9 cellular contexts compared by ENCODE assay signal in the genomic region with DNA sequence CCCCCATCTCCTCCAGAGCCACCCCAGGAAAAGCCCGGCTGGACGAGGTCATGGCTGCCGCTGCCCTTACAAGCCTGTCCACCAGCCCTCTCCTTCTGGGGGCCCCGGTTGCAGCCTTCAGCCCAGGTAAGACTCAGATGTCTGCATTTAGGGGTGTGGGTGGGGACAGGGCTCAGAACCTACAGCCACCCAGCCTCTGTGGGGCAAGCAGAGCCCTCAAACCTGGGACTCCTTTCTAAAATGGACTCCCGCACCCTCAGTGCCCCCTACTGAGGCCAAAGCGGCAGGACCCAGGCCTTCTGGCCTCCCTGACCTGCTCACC. TPM values are rescaled to one million over a fixed set of nuclear protein-coding genes. Genes with fewer than 3 reads are reported as not detected.
DNase-seq lines count a peak whose midpoint lies in the region; ATAC-seq and TF ChIP-seq lines count a peak whose summit lies in the region.
"Had no signal": no experiment of that assay in that cellular context is flagged by ENCODE, and none has a peak within 500 bp of the region (broad histone marks: within the 10 kb centered on the region; RNA-seq: fewer than 3 reads in every experiment).

No MANE protein-coding gene starts in this region.

- no peaks in the 10 kb centered on the region for H3K27me3 ChIP-seq in CD4-positive, alpha-beta T cell (ENCODE audit: control insufficient read depth, insufficient read depth, low read length)
- no peaks in the 10 kb centered on the region for H3K27me3 ChIP-seq in parathyroid adenoma (ENCODE audit: control insufficient read depth, insufficient read depth, low read length)

- DNase-seq in CD4-positive, alpha-beta T cell, result no peak
- DNase-seq in epithelial cell of esophagus (ENCODE audit: low read depth), result no peak
- DNase-seq in activated CD8-positive, alpha-beta memory T cell treated with anti-CD3 and anti-CD28 coated beads, Interleukin-2, amount 50 U/mL, for 48 hours, result no peak
- no peak for DNase-seq in activated T-cell treated with anti-CD3 and anti-CD28 coated beads, Interleukin-2, amount 50 U/mL, for 1 hour
- DNase-seq in EL, result no peak
- DNase-seq: stimulated activated CD4-positive, alpha-beta T cell treated with anti-CD3 and anti-CD28 coated beads, Interleukin-4, amount 100 ng/mL, for 4 hours had no signal

- peak overlapping the region; percentile 49 for H3K27ac Mint-ChIP-seq in CD4-positive, alpha-beta T cell

- TF ChIP-seq CTCF in CD4-positive, alpha-beta T cell (IDR thresholded peaks at IDR 0.05), result no peak
- TF ChIP-seq CTCF in epithelial cell of esophagus (IDR thresholded peaks at IDR 0.05; ENCODE audit: insufficient read depth, low read depth, low read length, missing control alignments) (no peak), parathyroid adenoma (IDR thresholded peaks at IDR 0.05) (no peak)

- CTCF ChIA-PET in CD4-positive, alpha-beta T cell (lab: Charles Lee), result interaction anchor here (1.4 to 2.1 kb wide), 3 partner anchors 35 to 99 kb away, joined by 3 to 7 read pairs (median 5); no protein-coding TSS in a partner anchor

- H3K27ac ChIP-seq in CD4-positive, alpha-beta T cell (ENCODE audit: low read depth, low read length), result peak overlapping the region; percentile 46
- H3K27ac ChIP-seq in parathyroid adenoma, result peak overlapping the region; percentile 66

- peak overlapping the region; percentile 80 for H3K4me3 Mint-ChIP-seq in CD4-positive, alpha-beta T cell

- no peaks in the 10 kb centered on the region for H3K36me3 ChIP-seq in parathyroid adenoma (ENCODE audit: control insufficient read depth, insufficient read depth, low read length)

- H3K4me1 Mint-ChIP-seq in CD4-positive, alpha-beta T cell (ENCODE audit: low read depth), result peaks cover 10% of the 10 kb centered on the region

- H3K79me2 ChIP-seq in parathyroid adenoma, result no peaks in the 10 kb centered on the region

- no peaks in the 10 kb centered on the region for H3K27me3 Mint-ChIP-seq in CD4-positive, alpha-beta T cell

- intact Hi-C loops in CD4-positive, alpha-beta T cell (cut with DNase I, micrococcal nuclease), result loop anchor here in 1 of 2 experiments (2.0 to 5.0 kb wide), 2 partner anchors 41 to 84 kb away; partner anchors contain the start of gene RTEL1

- H3K4me3 ChIP-seq in epithelial cell of esophagus (ENCODE audit: low read length), result peak overlapping the region; percentile 59
- peak overlapping the region; percentile 63 for H3K4me3 ChIP-seq in parathyroid adenoma (ENCODE audit: low read depth, low read length)

- no peak for ATAC-seq in CD4-positive, alpha-beta T cell (ENCODE audit: poor library complexity)
- no peak for ATAC-seq in HG03196 (IDR thresholded peaks at IDR 0.05; ENCODE audit: unreplicated experiment)

- no peaks in the 10 kb centered on the region for H3K9me3 ChIP-seq in CD4-positive, alpha-beta T cell (ENCODE audit: control insufficient read depth, low read length)
- no peaks in the 10 kb centered on the region for H3K9me3 ChIP-seq in parathyroid adenoma (ENCODE audit: control insufficient read depth, low read length)

- H3K9me3 Mint-ChIP-seq in CD4-positive, alpha-beta T cell, result no peaks in the 10 kb centered on the region

- peak overlapping the region; percentile 70 for H3K4me2 ChIP-seq in parathyroid adenoma (ENCODE audit: low read length)

- no peak overlapping the region for H2AFZ ChIP-seq in parathyroid adenoma

- POLR2A ChIA-PET in CD4-positive, alpha-beta T cell (lab: Charles Lee), result interaction anchor here (0.9 to 9.9 kb wide), 7 partner anchors 10 to 220 kb away, joined by 3 to 168 read pairs (median 4); partner anchors contain the start of genes ARFRP1, RTEL1 and ZGPAT

- H3K4me1 ChIP-seq in parathyroid adenoma, result peaks cover 10% of the 10 kb centered on the region

- H3K36me3 Mint-ChIP-seq in CD4-positive, alpha-beta T cell (ENCODE audit: low read depth), result peaks cover 16% of the 10 kb centered on the region

- no peak overlapping the region for H3K9ac ChIP-seq in parathyroid adenoma

TF ChIP-seq in PFSK-1, 5 proteins besides CTCF, POLR2A, EP300 and RAD21:
- TF ChIP-seq POLR2AphosphoS5 (IDR thresholded peaks at IDR 0.05; ENCODE audit: low read depth, low read length) (peak; percentile 56; the same call in 1 of the 2 replicates), FOXP2 (optimal IDR thresholded peaks at IDR 0.05; ENCODE audit: borderline replicate concordance, extremely low read depth, extremely low read length, insufficient read depth) (no peak)
TF ChIP-seq in PFSK-1: peak in this region for 1.

RNA-seq across cellular contexts. Expression of gene SLC2A4RG, which starts 1.7 kb away (rescaled TPM):
- 100 to 1,000 TPM; 123 to 125 TPM for total RNA-seq in CD4-positive, alpha-beta T cell
- 295 TPM for polyA plus RNA-seq in PFSK-1 (2012; ENCODE audit: insufficient read length, low read depth)

RNA-seq across cellular contexts. Expression of gene LIME1, which starts 4.9 kb away (rescaled TPM):
- total RNA-seq in CD4-positive, alpha-beta T cell, result 100 to 1,000 TPM; 149 to 165 TPM
- 29.9 TPM for polyA plus RNA-seq in PFSK-1 (2012; ENCODE audit: insufficient read length, low read depth)

RNA-seq across cellular contexts. Expression of gene ZGPAT, which starts 33.5 kb away (rescaled TPM):
- total RNA-seq in CD4-positive, alpha-beta T cell, result 10 to 100 TPM; 28.2 to 33.4 TPM
- 47.1 TPM for polyA plus RNA-seq in PFSK-1 (2012; ENCODE audit: insufficient read length, low read depth)

RNA-seq across cellular contexts. Expression of gene ARFRP1, which starts 33.5 kb away (rescaled TPM):
- total RNA-seq in CD4-positive, alpha-beta T cell, result 10 to 100 TPM; 34.5 to 35.7 TPM
- polyA plus RNA-seq in PFSK-1 (2012; ENCODE audit: insufficient read length, low read depth), result 74.7 TPM

RNA-seq across cellular contexts. Expression of gene TNFRSF6B, which starts 44.9 kb away (rescaled TPM):
- 1 to 10 TPM; 2.5 to 2.6 TPM for total RNA-seq in CD4-positive, alpha-beta T cell
- polyA plus RNA-seq in PFSK-1 (2012; ENCODE audit: insufficient read length, low read depth), result 3.1 TPM
